ENCODE assay signal across 10 cellular contexts in the genomic region with DNA sequence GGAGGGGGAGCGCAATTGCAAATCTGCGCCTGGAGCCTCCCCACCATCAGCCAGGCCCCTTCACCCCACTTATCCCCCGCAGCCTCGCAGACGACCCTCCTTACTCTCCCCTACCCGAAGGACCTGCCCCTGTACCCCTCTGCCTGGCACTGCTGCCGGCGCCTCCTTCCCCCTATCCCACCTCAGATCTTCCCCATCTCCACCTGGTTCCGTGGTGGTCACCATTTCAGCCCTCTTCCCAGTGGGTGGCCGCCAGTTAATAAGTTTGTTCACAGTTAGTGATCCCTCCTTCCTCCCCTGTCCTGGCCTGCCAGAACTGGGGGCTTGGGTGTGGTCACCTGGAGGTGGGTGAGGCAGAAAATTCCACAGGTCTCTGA.
DNase-seq lines count a peak whose midpoint lies in the region; ATAC-seq and TF ChIP-seq lines count a peak whose summit lies in the region.
"Had no signal": no experiment of that assay in that cellular context is flagged by ENCODE, and none has a peak within 500 bp of the region (broad histone marks: within the 10 kb centered on the region; RNA-seq: fewer than 3 reads in every experiment).

No MANE protein-coding gene starts in this region.

- H3K9ac ChIP-seq in HUES48 (ENCODE audit: low read depth, low read length): peak overlapping the region; percentile 67

- H3K9me3 Mint-ChIP-seq in stimulated activated effector memory CD8-positive, alpha-beta T cell treated with anti-CD3 and anti-CD28 coated beads, Interleukin-12 subunit alpha, Interleukin-12 subunit beta, amount 100 ng/mL, for 72 hours: no peaks in the 10 kb centered on the region
- H3K9me3 Mint-ChIP-seq: central memory CD8-positive, alpha-beta T cell had no signal

- peak overlapping the region; percentile 77 for H3K4me3 ChIP-seq in HUES48 (ENCODE audit: low read depth, low read length)
- peak overlapping the region; percentile 50 to 55 for H3K4me3 ChIP-seq in cardiac fibroblast (replicated peaks in 1 of 2; ENCODE audit: low read depth in 2 of 2, low read length in 2 of 2)

- peaks cover 26% of the 10 kb centered on the region for H3K36me3 ChIP-seq in HUES48 (ENCODE audit: control insufficient read depth, insufficient read depth, low read length)

- H3K4me3 Mint-ChIP-seq in stimulated activated effector memory CD8-positive, alpha-beta T cell treated with anti-CD3 and anti-CD28 coated beads, Interleukin-12 subunit alpha, Interleukin-12 subunit beta, amount 100 ng/mL, for 72 hours: no peak overlapping the region
- H3K4me3 Mint-ChIP-seq: central memory CD8-positive, alpha-beta T cell had no signal

- no peak for DNase-seq in cardiac fibroblast (ENCODE audit: low read depth in 2 of 2)
- DNase-seq in stimulated activated effector memory CD8-positive, alpha-beta T cell treated with anti-CD3 and anti-CD28 coated beads, Interleukin-12 subunit alpha, Interleukin-12 subunit beta, amount 100 ng/mL, for 72 hours (ENCODE audit: low spot score in 2 of 2): no peak
- no peak for DNase-seq in activated effector memory CD4-positive, alpha-beta T cell treated with anti-CD3 and anti-CD28 coated beads, Interleukin-2, amount 50 U/mL, for 16 hours
- no peak for DNase-seq in NCI-H2196 (lab: John Stamatoyannopoulos, UW; ENCODE audit: unreplicated experiment)
- DNase-seq in ACHN: no peak

- H3K27ac ChIP-seq in HUES48 (ENCODE audit: low read depth, low read length) (peak overlapping the region; percentile 83), layer of hippocampus (ENCODE audit: low read depth, low read length) (peak overlapping the region; percentile 88)
- H3K27ac ChIP-seq: HL-60 had no signal

- H3K4me1 ChIP-seq in HUES48 (ENCODE audit: control insufficient read depth, insufficient read depth, low read length): peaks cover 12% of the 10 kb centered on the region

- H3K27ac Mint-ChIP-seq in stimulated activated effector memory CD8-positive, alpha-beta T cell treated with anti-CD3 and anti-CD28 coated beads, Interleukin-12 subunit alpha, Interleukin-12 subunit beta, amount 100 ng/mL, for 72 hours: peak overlapping the region; percentile 88

- H3K4me1 Mint-ChIP-seq in stimulated activated effector memory CD8-positive, alpha-beta T cell treated with anti-CD3 and anti-CD28 coated beads, Interleukin-12 subunit alpha, Interleukin-12 subunit beta, amount 100 ng/mL, for 72 hours: peaks cover 32% of the 10 kb centered on the region

- in situ Hi-C loops in ACHN (cut with HindIII; ENCODE audit: low pct_ligation_motif_present, low pct_unique_long_range_greater_than_20kb, low sequenced_read_pairs): no loop called here

- H3K36me3 Mint-ChIP-seq in stimulated activated effector memory CD8-positive, alpha-beta T cell treated with anti-CD3 and anti-CD28 coated beads, Interleukin-12 subunit alpha, Interleukin-12 subunit beta, amount 100 ng/mL, for 72 hours: peaks cover 62% of the 10 kb centered on the region

- H3K27me3 ChIP-seq in HUES48 (ENCODE audit: control insufficient read depth, insufficient read depth, low read length): no peaks in the 10 kb centered on the region
- no peaks in the 10 kb centered on the region for H3K27me3 ChIP-seq in layer of hippocampus (ENCODE audit: control insufficient read depth, insufficient read depth, low read length)

- no peaks in the 10 kb centered on the region for H3K9me3 ChIP-seq in HUES48 (ENCODE audit: control insufficient read depth, insufficient read depth, low read length)

- ATAC-seq in stimulated activated effector memory CD8-positive, alpha-beta T cell treated with anti-CD3 and anti-CD28 coated beads, Interleukin-12 subunit alpha, Interleukin-12 subunit beta, amount 100 ng/mL, for 72 hours: no peak
- no peak for ATAC-seq in GM18909 (IDR thresholded peaks at IDR 0.05; ENCODE audit: poor library complexity, unreplicated experiment)

- TF ChIP-seq CTCF in cardiac fibroblast (IDR thresholded peaks at IDR 0.05; ENCODE audit: low read depth, low read length): no peak
